In genomic region chr2:233225230-233226068, GRCh38 we compare ENCODE assay signal across 16 cellular contexts. TPM values are rescaled to one million over a fixed set of nuclear protein-coding genes. Genes with fewer than 3 reads are reported as not detected.
A peak's percentile ranks its signal among the peaks of the same experiment; 100 is the strongest.
DNase-seq lines count a peak whose midpoint lies in the region; ATAC-seq, FAIRE-seq and TF ChIP-seq lines count a peak whose summit lies in the region.
"Had no signal": no experiment of that assay in that cellular context is flagged by ENCODE, and none has a peak within 500 bp of the region (broad histone marks: within the 10 kb centered on the region; RNA-seq: fewer than 3 reads in every experiment).

No MANE protein-coding gene starts in this region.

- H3K4me1 Mint-ChIP-seq in activated T-helper 17 cell treated with anti-CD3 and anti-CD28 coated beads, Interleukin-2, amount 50 U/mL, for 72 hours: peaks cover 18% of the 10 kb centered on the region

- H3K36me3 ChIP-seq in Loucy (ENCODE audit: insufficient read depth, low read length): no peaks in the 10 kb centered on the region

- no peak overlapping the region for H3K9ac ChIP-seq in Loucy (ENCODE audit: low read depth, low read length, poor library complexity, severe bottlenecking)

- no peak for TF ChIP-seq CTCF in Loucy (conservative IDR thresholded peaks at IDR 0.05; ENCODE audit: low read length)
- no peak for TF ChIP-seq CTCF in fibroblast of the aortic adventitia (IDR thresholded peaks at IDR 0.05; ENCODE audit: insufficient read depth, low read length)

- peaks cover 16% of the 10 kb centered on the region for H3K4me1 ChIP-seq in Loucy (ENCODE audit: insufficient read depth, low read length, poor library complexity, severe bottlenecking)

- no peak overlapping the region for H3K4me3 Mint-ChIP-seq in activated T-helper 17 cell treated with anti-CD3 and anti-CD28 coated beads, Interleukin-2, amount 50 U/mL, for 72 hours
- H3K4me3 Mint-ChIP-seq: GM23338 had no signal

- H3K79me2 ChIP-seq in Loucy (ENCODE audit: insufficient read depth, low read length): no peaks in the 10 kb centered on the region

- peak overlapping the region; percentile 47 for H2AFZ ChIP-seq in Loucy (ENCODE audit: low read length)
- H2AFZ ChIP-seq: GM23338 had no signal

- no peaks in the 10 kb centered on the region for H4K20me1 ChIP-seq in Loucy (ENCODE audit: insufficient read depth, low read length, poor library complexity, severe bottlenecking)

- no peaks in the 10 kb centered on the region for H3F3A ChIP-seq in Loucy (ENCODE audit: low read depth)

- DNase-seq in GM12892 (ENCODE audit: insufficient read length) (no peak), fibroblast of the aortic adventitia (ENCODE audit: low read depth) (peak; percentile 72)
- no peak for DNase-seq in stimulated activated CD8-positive, alpha-beta memory T cell treated with anti-CD3 and anti-CD28 coated beads, Interleukin-4, amount 100 ng/mL, for 48 hours
- DNase-seq: COR-L47, Kasumi-1, NCI-H1436 treated with DMSO at 0.1 percent for 48 hours, NCI-H2029 treated with DMSO at 0.1 percent for 48 hours, NCI-H748 treated with DMSO at 0.1 percent for 48 hours, SW 1271 had no signal

- peak overlapping the region; percentile 56 for H3K27ac Mint-ChIP-seq in activated T-helper 17 cell treated with anti-CD3 and anti-CD28 coated beads, Interleukin-2, amount 50 U/mL, for 72 hours
- H3K27ac Mint-ChIP-seq: GM23338 had no signal

- H3K9me3 Mint-ChIP-seq in activated T-helper 17 cell treated with anti-CD3 and anti-CD28 coated beads, Interleukin-2, amount 50 U/mL, for 72 hours: no peaks in the 10 kb centered on the region
- H3K9me3 Mint-ChIP-seq: GM23338 had no signal

- H3K4me3 ChIP-seq in Loucy (ENCODE audit: low read length, poor library complexity, severe bottlenecking) (no peak overlapping the region), fibroblast of the aortic adventitia (ENCODE audit: low read depth, low read length) (no peak overlapping the region)
- H3K4me3 ChIP-seq: GM23338, PC-9 had no signal

- peak; percentile 49 for ATAC-seq in activated T-helper 17 cell treated with anti-CD3 and anti-CD28 coated beads, Interleukin-2, amount 50 U/mL, for 72 hours (replicated peaks)
- no peak for ATAC-seq in GM18907 (IDR thresholded peaks at IDR 0.05; ENCODE audit: unreplicated experiment)
- ATAC-seq in GM21529 (IDR thresholded peaks at IDR 0.05; ENCODE audit: unreplicated experiment): no peak
- ATAC-seq in HG03097 (IDR thresholded peaks at IDR 0.05; ENCODE audit: low FRiP score, unreplicated experiment): no peak
- ATAC-seq: GM23338 had no signal

- H3K27me3 Mint-ChIP-seq in activated T-helper 17 cell treated with anti-CD3 and anti-CD28 coated beads, Interleukin-2, amount 50 U/mL, for 72 hours: no peaks in the 10 kb centered on the region

- no peaks in the 10 kb centered on the region for H3K36me3 Mint-ChIP-seq in activated T-helper 17 cell treated with anti-CD3 and anti-CD28 coated beads, Interleukin-2, amount 50 U/mL, for 72 hours (ENCODE audit: low read depth)

- no peaks in the 10 kb centered on the region for H3K9me3 ChIP-seq in Loucy (ENCODE audit: insufficient read depth, low read depth, low read length)

- TF ChIP-seq POLR2A in GM12892 (IDR thresholded peaks at IDR 0.05; ENCODE audit: low read depth, low read length): no peak

- H3K4me2 ChIP-seq in Loucy (ENCODE audit: low read depth, low read length, poor library complexity, severe bottlenecking): peak overlapping the region; percentile 23
- H3K4me2 ChIP-seq: GM23338, PC-9 had no signal

- H3K9me2 ChIP-seq in Loucy (replicated peaks; ENCODE audit: low read depth, low read length): no peaks in the 10 kb centered on the region

- H3K27me3 ChIP-seq in Loucy (ENCODE audit: insufficient read depth, low read length, poor library complexity, severe bottlenecking): no peaks in the 10 kb centered on the region

- peak; percentile 33 for FAIRE-seq in GM12892 (lab: Jason Lieb, UNC)

RNA-seq across cellular contexts. Expression of gene ATG16L1, which starts 26.0 kb away (rescaled TPM):
- polyA plus RNA-seq in GM12892 (2012; ENCODE audit: missing spikeins): 9.2 TPM
- total RNA-seq in activated T-helper 17 cell treated with anti-CD3 and anti-CD28 coated beads, Interleukin-2, amount 50 U/mL, for 72 hours: 10 to 100 TPM; 24.5 to 34.1 TPM
- total RNA-seq in fibroblast of the aortic adventitia (ENCODE audit: low replicate concordance): 28.6 and 53.1 TPM in 2 replicates
